Comparison of ENCODE assay signal across 9 cellular contexts in genomic region chr18:12318334-12318697, GRCh38. TPM values are rescaled to one million over a fixed set of nuclear protein-coding genes. Genes with fewer than 3 reads are reported as not detected.
DNase-seq lines count a peak whose midpoint lies in the region; ATAC-seq and TF ChIP-seq lines count a peak whose summit lies in the region.
"Had no signal": no experiment of that assay in that cellular context is flagged by ENCODE, and none has a peak within 500 bp of the region (broad histone marks: within the 10 kb centered on the region; RNA-seq: fewer than 3 reads in every experiment).

No MANE protein-coding gene starts in this region.

- DNase-seq in Caco-2 (no peak), SK-N-MC (ENCODE audit: low read depth, low spot score) (no peak), heart right ventricle (no peak), sigmoid colon (peak; percentile 72), T-helper 17 cell (no peak), iPS-NIHi7 (ENCODE audit: extremely low spot score) (no peak)
- DNase-seq: NCI-H187 treated with DMSO at 0.1 percent for 48 hours had no signal

- no peak for TF ChIP-seq POLR2A in sigmoid colon (IDR thresholded peaks at IDR 0.05)

- no peak overlapping the region for H3K9ac ChIP-seq in SK-N-MC (ENCODE audit: insufficient read length)

- intact Hi-C loops in Caco-2 (cut with micrococcal nuclease; ENCODE audit: unreplicated experiment) (no loop called here), heart right ventricle (cut with DNase I) (loop anchor here in 1 of 10 donors (10.0 kb wide), 1 partner anchor 56 kb away; the partner anchor contains the start of gene AFG3L2), sigmoid colon (cut with DNase I) (no loop called here)

- no TSS peak for BruUV-seq in Caco-2 (replicated peaks; lab: Mats Ljungman, UMichigan)

- CTCF ChIA-PET in Caco-2 (lab: Charles Lee) = interaction anchor here (0.9 to 2.1 kb wide), 3 partner anchors 10 to 46 kb away, joined by 5 to 8 read pairs (median 6); no protein-coding TSS in a partner anchor

- WGBS in heart right ventricle, 2 donors = 19 to 29% methylated on average over 5 of the region's 5 CpGs
- WGBS in sigmoid colon, 2 donors = 21 to 35% methylated on average over 5 of the region's 5 CpGs

- TF ChIP-seq CTCF in Caco-2 (IDR thresholded peaks at IDR 0.05; ENCODE audit: insufficient read depth in 1 of 2, low read depth in 1 of 2, low read length in 1 of 2, severe bottlenecking in 1 of 2, unreplicated experiment in 1 of 2) (no peak), heart right ventricle (IDR thresholded peaks at IDR 0.05) (no peak), sigmoid colon (IDR thresholded peaks at IDR 0.05) (no peak)

- H3K27me3 ChIP-seq in Caco-2 (replicated peaks; ENCODE audit: control insufficient read depth, insufficient read depth, low read length) (no peaks in the 10 kb centered on the region), heart right ventricle (no peaks in the 10 kb centered on the region), sigmoid colon (no peaks in the 10 kb centered on the region)

- 0 out of 2 replicates have a peak, but pooled peaks cover 1% of the 10 kb centered on the region for H3K36me3 ChIP-seq in Caco-2 (ENCODE audit: control insufficient read depth, insufficient read depth, low read length)
- peaks cover 68% of the 10 kb centered on the region for H3K36me3 ChIP-seq in SK-N-MC (ENCODE audit: insufficient read depth, low read length)
- peaks cover 0 to 93% (median 13%) of the 10 kb centered on the region in 9 donors for H3K36me3 ChIP-seq in heart right ventricle
- peaks cover 0 to 38% (median 5%) of the 10 kb centered on the region in 4 donors for H3K36me3 ChIP-seq in sigmoid colon

- POLR2A ChIA-PET in Caco-2 (lab: Charles Lee) = interaction anchor here (1.5 kb wide), 1 partner anchor 59 kb away, joined by 5 read pairs; the partner anchor contains the start of gene AFG3L2

- no peak overlapping the region for H3K4me3 Mint-ChIP-seq in Caco-2 (ENCODE audit: unreplicated experiment)
- no peak overlapping the region for H3K4me3 Mint-ChIP-seq in T-helper 17 cell

- ATAC-seq in heart right ventricle = peak; percentile 36 to 77 (median 52)
- no peak for ATAC-seq in T-helper 17 cell
- no peak for ATAC-seq in GM21447 (IDR thresholded peaks at IDR 0.05; ENCODE audit: unreplicated experiment)
- ATAC-seq in SK-N-SH treated with all-trans-retinoic acid at 6 μM for 48 hours = no peak

- H3K4me1 Mint-ChIP-seq in Caco-2 (ENCODE audit: low read depth, unreplicated experiment) (no peaks in the 10 kb centered on the region), T-helper 17 cell (peaks cover 3% of the 10 kb centered on the region)

- H3K4me1 ChIP-seq in Caco-2 (0 out of 2 replicates have a peak, but pooled peaks cover 1% of the 10 kb centered on the region), heart right ventricle (peaks cover 14 to 87% (median 52%) of the 10 kb centered on the region in 9 donors), sigmoid colon (peaks cover 0 to 73% (median 63%) of the 10 kb centered on the region in 4 donors)

- H3K36me3 Mint-ChIP-seq in Caco-2 (ENCODE audit: insufficient read depth, unreplicated experiment) (peaks cover 77% of the 10 kb centered on the region), T-helper 17 cell (ENCODE audit: low read depth) (no peaks in the 10 kb centered on the region)

- no peak for TF ChIP-seq EP300 in sigmoid colon (IDR thresholded peaks at IDR 0.05)

- peak overlapping the region; percentile 26 for H3K27ac Mint-ChIP-seq in Caco-2 (ENCODE audit: unreplicated experiment)
- H3K27ac Mint-ChIP-seq in T-helper 17 cell = no peak overlapping the region

- H3K27ac ChIP-seq in SK-N-MC = 0 out of 2 replicates have a peak overlapping the region, but pooled peaks have one; percentile 7
- H3K27ac ChIP-seq in heart right ventricle = peak overlapping the region; percentile 20 to 86 (median 69)
- peak overlapping the region; percentile 74 to 100 (median 94) for H3K27ac ChIP-seq in sigmoid colon

- H3K4me3 ChIP-seq in Caco-2 (ENCODE audit: low read depth, low read length) (no peak overlapping the region), SK-N-MC (no peak overlapping the region), heart right ventricle (no peak overlapping the region), sigmoid colon (no peak overlapping the region)

- H3K9me3 ChIP-seq in Caco-2 (no peaks in the 10 kb centered on the region), SK-N-MC (ENCODE audit: low read depth, low read length) (no peaks in the 10 kb centered on the region), heart right ventricle (no peaks in the 10 kb centered on the region), sigmoid colon (no peaks in the 10 kb centered on the region), T-helper 17 cell (ENCODE audit: control insufficient read depth, low read length, poor library complexity, severe bottlenecking) (no peaks in the 10 kb centered on the region)

- no peaks in the 10 kb centered on the region for H3K9me3 Mint-ChIP-seq in Caco-2 (ENCODE audit: unreplicated experiment)

- H3K27me3 Mint-ChIP-seq in Caco-2 (ENCODE audit: insufficient read depth, unreplicated experiment) (no peaks in the 10 kb centered on the region), T-helper 17 cell (no peaks in the 10 kb centered on the region)

TF ChIP-seq in SK-N-SH treated with all-trans-retinoic acid at 6 μM for 48 hours, 23 proteins besides CTCF, POLR2A, EP300 and RAD21:
- TF ChIP-seq BACH2 (CRISPR knock-in tag; IDR thresholded peaks at IDR 0.05; ENCODE audit: borderline replicate concordance) (no peak), OSR1 (CRISPR knock-in tag; IDR thresholded peaks at IDR 0.05) (no peak), ISL1 (CRISPR knock-in tag; IDR thresholded peaks at IDR 0.05) (no peak), ESRRG (CRISPR knock-in tag; IDR thresholded peaks at IDR 0.05) (no peak), ZFP3 (CRISPR knock-in tag; IDR thresholded peaks at IDR 0.05) (no peak)
- TF ChIP-seq, protein P1, sequence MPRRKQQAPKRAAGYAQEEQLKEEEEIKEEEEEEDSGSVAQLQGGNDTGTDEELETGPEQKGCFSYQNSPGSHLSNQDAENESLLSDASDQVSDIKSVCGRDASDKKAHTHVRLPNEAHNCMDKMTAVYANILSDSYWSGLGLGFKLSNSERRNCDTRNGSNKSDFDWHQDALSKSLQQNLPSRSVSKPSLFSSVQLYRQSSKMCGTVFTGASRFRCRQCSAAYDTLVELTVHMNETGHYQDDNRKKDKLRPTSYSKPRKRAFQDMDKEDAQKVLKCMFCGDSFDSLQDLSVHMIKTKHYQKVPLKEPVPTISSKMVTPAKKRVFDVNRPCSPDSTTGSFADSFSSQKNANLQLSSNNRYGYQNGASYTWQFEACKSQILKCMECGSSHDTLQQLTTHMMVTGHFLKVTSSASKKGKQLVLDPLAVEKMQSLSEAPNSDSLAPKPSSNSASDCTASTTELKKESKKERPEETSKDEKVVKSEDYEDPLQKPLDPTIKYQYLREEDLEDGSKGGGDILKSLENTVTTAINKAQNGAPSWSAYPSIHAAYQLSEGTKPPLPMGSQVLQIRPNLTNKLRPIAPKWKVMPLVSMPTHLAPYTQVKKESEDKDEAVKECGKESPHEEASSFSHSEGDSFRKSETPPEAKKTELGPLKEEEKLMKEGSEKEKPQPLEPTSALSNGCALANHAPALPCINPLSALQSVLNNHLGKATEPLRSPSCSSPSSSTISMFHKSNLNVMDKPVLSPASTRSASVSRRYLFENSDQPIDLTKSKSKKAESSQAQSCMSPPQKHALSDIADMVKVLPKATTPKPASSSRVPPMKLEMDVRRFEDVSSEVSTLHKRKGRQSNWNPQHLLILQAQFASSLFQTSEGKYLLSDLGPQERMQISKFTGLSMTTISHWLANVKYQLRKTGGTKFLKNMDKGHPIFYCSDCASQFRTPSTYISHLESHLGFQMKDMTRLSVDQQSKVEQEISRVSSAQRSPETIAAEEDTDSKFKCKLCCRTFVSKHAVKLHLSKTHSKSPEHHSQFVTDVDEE (CRISPR knock-in tag; IDR thresholded peaks at IDR 0.05) = no peak
- TF ChIP-seq, protein P2, sequence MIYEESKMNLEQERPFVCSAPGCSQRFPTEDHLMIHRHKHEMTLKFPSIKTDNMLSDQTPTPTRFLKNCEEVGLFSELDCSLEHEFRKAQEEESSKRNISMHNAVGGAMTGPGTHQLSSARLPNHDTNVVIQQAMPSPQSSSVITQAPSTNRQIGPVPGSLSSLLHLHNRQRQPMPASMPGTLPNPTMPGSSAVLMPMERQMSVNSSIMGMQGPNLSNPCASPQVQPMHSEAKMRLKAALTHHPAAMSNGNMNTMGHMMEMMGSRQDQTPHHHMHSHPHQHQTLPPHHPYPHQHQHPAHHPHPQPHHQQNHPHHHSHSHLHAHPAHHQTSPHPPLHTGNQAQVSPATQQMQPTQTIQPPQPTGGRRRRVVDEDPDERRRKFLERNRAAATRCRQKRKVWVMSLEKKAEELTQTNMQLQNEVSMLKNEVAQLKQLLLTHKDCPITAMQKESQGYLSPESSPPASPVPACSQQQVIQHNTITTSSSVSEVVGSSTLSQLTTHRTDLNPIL (CRISPR knock-in tag; IDR thresholded peaks at IDR 0.05; ENCODE audit: low read depth) = no peak

RNA-seq across cellular contexts. Expression of gene TUBB6, which starts 10.3 kb away (rescaled TPM):
- total RNA-seq in Caco-2 (2022) (138 and 149 TPM in 2 replicates), heart right ventricle (100 to 1,000 TPM in 4 of 10 donors, 10 to 100 TPM in 6; 62.8 to 216 (median 92.1) TPM), sigmoid colon (100 to 1,000 TPM; 298 to 445 (median 376) TPM), T-helper 17 cell (1 to 10 TPM; 1.5 to 8.0 TPM)
- polyA plus RNA-seq in heart right ventricle (100 to 1,000 TPM in 1 of 2 donors, 10 to 100 TPM in 1; 61.9 to 602 TPM), sigmoid colon (10 to 100 TPM; 19.2 to 58.0 (median 42.6) TPM)

RNA-seq across cellular contexts. Expression of gene AFG3L2, which starts 58.7 kb away (rescaled TPM):
- total RNA-seq in Caco-2 (2022) (69.8 and 72.0 TPM in 2 replicates), heart right ventricle (100 to 1,000 TPM; 126 to 176 (median 145) TPM), sigmoid colon (10 to 100 TPM; 31.4 to 43.7 (median 38.2) TPM), T-helper 17 cell (10 to 100 TPM; 29.6 to 42.1 TPM)
- polyA plus RNA-seq in heart right ventricle (10 to 100 TPM; 48.1 to 60.4 TPM), sigmoid colon (10 to 100 TPM; 46.2 to 56.6 (median 55.7) TPM)

Comparison
In these comparisons a context has a peak if more than half of its experiments do, and no peak if none do; other contexts are left out.
1. H3K27ac ChIP-seq: peak in every context shown above with its lines; median percentile 94 in sigmoid colon; 69 in heart right ventricle; 7 in SK-N-MC.
2. ATAC-seq: peak in heart right ventricle (8 of 8); none in T-helper 17 cell (single experiment), GM21447 (single experiment) and SK-N-SH treated with all-trans-retinoic acid at 6 μM for 48 hours (single experiment).
3. RNA of gene TUBB6, which starts 10.3 kb away (total RNA-seq): 298 to 445 TPM in sigmoid colon, 138 to 149 TPM in Caco-2 and 62.8 to 216 TPM in heart right ventricle; 1.5 to 8.0 TPM in T-helper 17 cell; every median in the first group is over 4 times any median in the second.